8 cellular contexts compared by ENCODE assay signal in genomic region chr1:17011439-17012307, GRCh38. TPM values are rescaled to one million over a fixed set of nuclear protein-coding genes. Genes with fewer than 3 reads are reported as not detected.
A peak's percentile ranks its signal among the peaks of the same experiment; 100 is the strongest.
DNase-seq lines count a peak whose midpoint lies in the region; ATAC-seq, FAIRE-seq and TF ChIP-seq lines count a peak whose summit lies in the region.

Gene ATP13A2, minus strand, starts transcription at chr1:17011928. Its CDS starts 190 bp downstream, at chr1:17011738.

- peak within 1 kb of the TSS; percentile 91 for H3K4me2 ChIP-seq in keratinocyte (ENCODE audit: control insufficient read depth, extremely low read depth, insufficient read depth, low read depth, low read length)

- dilution Hi-C loops in keratinocyte (cut with MboI; ENCODE audit: extremely low pct_ligation_motif_present, low sequenced_read_pairs): no loop called here

- no peak for FAIRE-seq in keratinocyte (lab: Jason Lieb, UNC)

- H3K9me3 ChIP-seq in keratinocyte (ENCODE audit: control insufficient read depth, low read depth, low read length): no peaks in the 10 kb centered on the region

- H3K4me1 ChIP-seq in keratinocyte (ENCODE audit: control insufficient read depth, extremely low read depth, insufficient read depth, low read length): peaks cover 33% of the 10 kb centered on the region

- peak within 1 kb of the TSS; percentile 96 for H2AFZ ChIP-seq in keratinocyte (ENCODE audit: control insufficient read depth, low read length)

- peaks cover 2% of the 10 kb centered on the region for H3K9me1 ChIP-seq in keratinocyte (ENCODE audit: control insufficient read depth, extremely low read depth, insufficient read depth, low read length)

- H3K27me3 ChIP-seq in keratinocyte (ENCODE audit: control insufficient read depth, extremely low read depth, insufficient read depth, low read length): no peaks in the 10 kb centered on the region

- H3K79me2 ChIP-seq in keratinocyte (ENCODE audit: control insufficient read depth, insufficient read depth, low read length): peaks cover 18% of the 10 kb centered on the region

- H4K20me1 ChIP-seq in keratinocyte (ENCODE audit: control insufficient read depth, extremely low read depth, insufficient read depth, low read length): peaks cover 7% of the 10 kb centered on the region

- DNase-seq in NCI-H2196 (lab: John Stamatoyannopoulos, UW; ENCODE audit: unreplicated experiment): peak; percentile 91
- DNase-seq in activated CD4-positive, CD25-positive, alpha-beta regulatory T cell treated with anti-CD3 and anti-CD28 coated beads, Interleukin-2, amount 50 U/mL, for 72 hours: peak; percentile 83
- peak; percentile 91 for DNase-seq in cerebellar cortex (ENCODE audit: low spot score)
- DNase-seq in keratinocyte (ENCODE audit: low read depth, low spot score): peak; percentile 30
- peak; percentile 68 to 78 for DNase-seq in stimulated activated CD4-positive, alpha-beta T cell treated with anti-CD3 and anti-CD28 coated beads, Interleukin-15, amount 100 ng/mL, for 1 hour (ENCODE audit: low read depth in 1 of 2, low spot score in 1 of 2)

- TF ChIP-seq CTCF in 22Rv1 (IDR thresholded peaks at IDR 0.05) (no peak), keratinocyte (optimal IDR thresholded peaks at IDR 0.05 in 1 of 3, IDR thresholded peaks at IDR 0.05 in 1 of 3, conservative IDR thresholded peaks at IDR 0.05 in 1 of 3; ENCODE audit: extremely low read depth in 1 of 3, insufficient read depth in 2 of 3, low read length in 3 of 3) (no peak)

- peak within 1 kb of the TSS; percentile 61 for H3K27ac ChIP-seq in 22Rv1
- peak within 1 kb of the TSS; percentile 6 for H3K27ac ChIP-seq in keratinocyte (ENCODE audit: control insufficient read depth, insufficient read depth, low read length)

- H3K9ac ChIP-seq in keratinocyte (ENCODE audit: control insufficient read depth, extremely low read depth, insufficient read depth, low read length): peak within 1 kb of the TSS; percentile 65

- ATAC-seq in GM18520 (IDR thresholded peaks at IDR 0.05; ENCODE audit: unreplicated experiment): peak; percentile 88
- peak; percentile 85 for ATAC-seq in HG03066 (IDR thresholded peaks at IDR 0.05; ENCODE audit: low read depth, unreplicated experiment)

- peaks cover 2 to 4% of the 10 kb centered on the region in 2 experiments for H3K36me3 ChIP-seq in keratinocyte (ENCODE audit: control insufficient read depth in 2 of 2, extremely low read depth in 1 of 2, insufficient read depth in 2 of 2, low read length in 2 of 2)

- peak within 1 kb of the TSS; percentile 78 to 84 (median 80) for H3K4me3 ChIP-seq in keratinocyte (ENCODE audit: control insufficient read depth in 2 of 3, extremely low read depth in 1 of 3, insufficient read depth in 2 of 3, low read depth in 1 of 3, low read length in 3 of 3)

RNA-seq across cellular contexts. Expression of gene ATP13A2, which starts in this region (rescaled TPM):
- polyA plus RNA-seq in keratinocyte: 19.7 to 56.4 TPM (median 36.3 TPM) in 3 replicates
- polyA plus RNA-seq in keratinocyte (2011; ENCODE audit: low read depth): 22.0 TPM
- 31.3 and 66.8 TPM in 2 replicates for polyA plus RNA-seq in keratinocyte (2011; cell fraction: cytosol; rRNA removed)
- 92.9 and 134 TPM in 2 replicates for polyA plus RNA-seq in keratinocyte (2011; cell fraction: nucleus; rRNA removed)
- 46.3 and 103 TPM in 2 replicates for polyA plus RNA-seq in keratinocyte (2012; ENCODE audit: low replicate concordance)
- polyA minus RNA-seq in keratinocyte: 106 to 309 TPM (median 112 TPM) in 3 replicates
- polyA minus RNA-seq in keratinocyte (2011; cell fraction: cytosol; rRNA and poly(A)+ RNA removed): 157 TPM
- 191 and 201 TPM in 2 replicates for polyA minus RNA-seq in keratinocyte (2011; cell fraction: nucleus; rRNA and poly(A)+ RNA removed)

Comparison
In these comparisons a context has a peak if more than half of its experiments do, and no peak if none do; other contexts are left out.
1. Peak in every context shown above with its lines: DNase-seq, ATAC-seq, H3K4me3 ChIP-seq and H3K27ac ChIP-seq.
2. DNase-seq: peak in every context shown above with its lines; median percentile 91 in NCI-H2196; 91 in cerebellar cortex; 83 in activated CD4-positive, CD25-positive, alpha-beta regulatory T cell treated with anti-CD3 and anti-CD28 coated beads, Interleukin-2, amount 50 U/mL, for 72 hours; 73 in stimulated activated CD4-positive, alpha-beta T cell treated with anti-CD3 and anti-CD28 coated beads, Interleukin-15, amount 100 ng/mL, for 1 hour; 30 in keratinocyte.